Comparison of ENCODE assay signal across 18 cellular contexts in the genomic region with DNA sequence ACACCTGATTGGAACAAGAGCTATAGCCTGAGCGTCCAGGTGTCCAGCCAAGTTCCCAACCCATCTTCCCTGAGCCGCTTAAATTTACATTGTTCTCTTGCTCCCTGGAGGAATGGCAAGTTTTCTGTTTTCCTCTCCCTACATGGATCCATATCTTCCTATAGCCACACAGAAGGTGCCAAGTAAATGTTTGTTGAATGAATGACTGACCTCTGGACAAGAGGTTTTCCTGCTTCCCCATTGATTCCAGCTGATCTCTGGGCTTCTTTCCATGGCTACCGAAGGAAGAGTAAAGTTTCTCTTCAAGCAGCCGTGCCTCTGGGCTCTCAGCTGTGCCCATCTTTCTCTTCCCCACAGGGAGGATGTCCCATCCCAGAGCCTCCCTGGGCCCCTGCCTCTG.
A peak's percentile ranks its signal among the peaks of the same experiment; 100 is the strongest.
DNase-seq lines count a peak whose midpoint lies in the region; ATAC-seq and TF ChIP-seq lines count a peak whose summit lies in the region.
"Had no signal": no experiment of that assay in that cellular context is flagged by ENCODE, and none has a peak within 500 bp of the region (broad histone marks: within the 10 kb centered on the region; RNA-seq: fewer than 3 reads in every experiment).

No MANE protein-coding gene starts in this region.

- H3K4me2 ChIP-seq in Loucy (ENCODE audit: low read depth, low read length, poor library complexity, severe bottlenecking), result peak overlapping the region; percentile 31

- H3K4me3 ChIP-seq in Caco-2 (ENCODE audit: low read depth, low read length), result no peak overlapping the region
- H3K4me3 ChIP-seq in Loucy (ENCODE audit: low read length, poor library complexity, severe bottlenecking), result no peak overlapping the region
- H3K4me3 ChIP-seq in stomach smooth muscle (ENCODE audit: low read length in 2 of 2), result no peak overlapping the region
- H3K4me3 ChIP-seq: breast epithelium had no signal

- BruUV-seq in Caco-2 (replicated peaks; lab: Mats Ljungman, UMichigan), result no TSS peak

- peaks cover 80% of the 10 kb centered on the region for H3K4me1 ChIP-seq in Caco-2
- peaks cover 58% of the 10 kb centered on the region for H3K4me1 ChIP-seq in Loucy (ENCODE audit: insufficient read depth, low read length, poor library complexity, severe bottlenecking)
- peaks cover 78% of the 10 kb centered on the region for H3K4me1 ChIP-seq in stomach smooth muscle (ENCODE audit: control insufficient read depth, insufficient read depth, low read length)

- H3K36me3 ChIP-seq in Caco-2 (ENCODE audit: control insufficient read depth, insufficient read depth, low read length), result peaks cover 8% of the 10 kb centered on the region
- H3K36me3 ChIP-seq in Loucy (ENCODE audit: insufficient read depth, low read length), result no peaks in the 10 kb centered on the region
- H3K36me3 ChIP-seq in stomach smooth muscle (ENCODE audit: control insufficient read depth in 2 of 2, insufficient read depth in 2 of 2, low read length in 2 of 2), result peaks cover 33 to 55% of the 10 kb centered on the region in 2 donors
- H3K36me3 ChIP-seq: breast epithelium had no signal

- POLR2A ChIA-PET in Caco-2 (lab: Charles Lee), result no interaction called here

- no peak overlapping the region for H2AFZ ChIP-seq in Loucy (ENCODE audit: low read length)

- H3K4me3 Mint-ChIP-seq in Caco-2 (ENCODE audit: unreplicated experiment) (peak overlapping the region; percentile 22), immature natural killer cell (peak overlapping the region in 3 of 5 donors; percentile 2 to 68 (median 23))
- H3K4me3 Mint-ChIP-seq: dendritic cell treated with granulocyte-macrophage colony-stimulating factor and Interleukin-4, amounts not matched to agents 40 ng/mL and 50 ng/mL, for 4 days; memory B cell had no signal

- DNase-seq in Caco-2 (no peak), immature natural killer cell (no peak), NCI-H2081 (lab: John Stamatoyannopoulos, UW) (no peak)
- DNase-seq in stimulated activated naive CD4-positive, alpha-beta T cell treated with Interleukin-2 at 50 U/mL for 16 hours (lab: John Stamatoyannopoulos, UW), result no peak
- DNase-seq: activated CD4-positive, alpha-beta T cell treated with anti-CD3 and anti-CD28 coated beads, Interleukin-2, amount 50 U/mL, for 48 hours; COR-L47; NCI-H1105 treated with DMSO at 0.1 percent for 48 hours; NCI-H2081 treated with DMSO at 0.1 percent for 48 hours; NCI-H446; occipital lobe; PC-3; substantia nigra had no signal

- H3K9ac ChIP-seq in Loucy (ENCODE audit: low read depth, low read length, poor library complexity, severe bottlenecking) (peak overlapping the region; percentile 13), stomach smooth muscle (ENCODE audit: low read length in 2 of 2) (no peak overlapping the region)

- H3K4me1 Mint-ChIP-seq in Caco-2 (ENCODE audit: low read depth, unreplicated experiment), result peaks cover 59% of the 10 kb centered on the region
- H3K4me1 Mint-ChIP-seq in immature natural killer cell, result peaks cover 66 to 73% of the 10 kb centered on the region in 2 donors

- H3K36me3 Mint-ChIP-seq in Caco-2 (ENCODE audit: insufficient read depth, unreplicated experiment), result peaks cover 100% of the 10 kb centered on the region
- H3K36me3 Mint-ChIP-seq in immature natural killer cell, result peaks cover 24 to 53% (median 41%) of the 10 kb centered on the region in 3 donors
- H3K36me3 Mint-ChIP-seq: memory B cell had no signal

- CTCF ChIA-PET in Caco-2 (lab: Charles Lee), result no interaction called here

- H3K9me2 ChIP-seq in Loucy (replicated peaks; ENCODE audit: low read depth, low read length), result no peaks in the 10 kb centered on the region

- H3K9me3 Mint-ChIP-seq in Caco-2 (ENCODE audit: unreplicated experiment) (no peaks in the 10 kb centered on the region), immature natural killer cell (peaks cover 0 to 3% (median 0%) of the 10 kb centered on the region in 6 donors)
- H3K9me3 Mint-ChIP-seq: dendritic cell treated with granulocyte-macrophage colony-stimulating factor and Interleukin-4, amounts not matched to agents 40 ng/mL and 50 ng/mL, for 4 days; memory B cell had no signal

- H3F3A ChIP-seq in Loucy (ENCODE audit: low read depth), result no peaks in the 10 kb centered on the region

- H3K27me3 ChIP-seq in Caco-2 (replicated peaks; ENCODE audit: control insufficient read depth, insufficient read depth, low read length) (no peaks in the 10 kb centered on the region), Loucy (ENCODE audit: insufficient read depth, low read length, poor library complexity, severe bottlenecking) (no peaks in the 10 kb centered on the region), stomach smooth muscle (ENCODE audit: control insufficient read depth in 1 of 2, insufficient read depth in 2 of 2, low read length in 2 of 2) (no peaks in the 10 kb centered on the region)
- H3K27me3 ChIP-seq: breast epithelium had no signal

- intact Hi-C loops in Caco-2 (cut with micrococcal nuclease; ENCODE audit: unreplicated experiment), result loop anchor here (2.0 kb wide), 1 partner anchor 15 kb away; no protein-coding TSS in a partner anchor

- H3K27me3 Mint-ChIP-seq in Caco-2 (ENCODE audit: insufficient read depth, unreplicated experiment) (no peaks in the 10 kb centered on the region), immature natural killer cell (ENCODE audit: low read depth in 3 of 3) (peaks cover 23 to 33% (median 25%) of the 10 kb centered on the region in 3 donors)
- H3K27me3 Mint-ChIP-seq: dendritic cell treated with granulocyte-macrophage colony-stimulating factor and Interleukin-4, amounts not matched to agents 40 ng/mL and 50 ng/mL, for 4 days had no signal

- H3K27ac Mint-ChIP-seq in Caco-2 (ENCODE audit: unreplicated experiment) (peak overlapping the region; percentile 91), immature natural killer cell (peak overlapping the region; percentile 55 to 99 (median 93))
- H3K27ac Mint-ChIP-seq: dendritic cell treated with granulocyte-macrophage colony-stimulating factor and Interleukin-4, amounts not matched to agents 40 ng/mL and 50 ng/mL, for 4 days; memory B cell had no signal

- TF ChIP-seq CTCF in Caco-2 (IDR thresholded peaks at IDR 0.05; ENCODE audit: insufficient read depth in 1 of 2, low read depth in 1 of 2, low read length in 1 of 2, severe bottlenecking in 1 of 2, unreplicated experiment in 1 of 2), result no peak
- TF ChIP-seq CTCF in Loucy (conservative IDR thresholded peaks at IDR 0.05; ENCODE audit: low read length), result no peak

- ATAC-seq in HG02763 (IDR thresholded peaks at IDR 0.05; ENCODE audit: unreplicated experiment), result no peak
- ATAC-seq: PC-3 had no signal

- H4K20me1 ChIP-seq in Loucy (ENCODE audit: insufficient read depth, low read length, poor library complexity, severe bottlenecking), result no peaks in the 10 kb centered on the region

- H3K9me3 ChIP-seq in Caco-2 (no peaks in the 10 kb centered on the region), Loucy (ENCODE audit: insufficient read depth, low read depth, low read length) (no peaks in the 10 kb centered on the region), stomach smooth muscle (ENCODE audit: control insufficient read depth in 2 of 2, low read length in 2 of 2) (no peaks in the 10 kb centered on the region)
- H3K9me3 ChIP-seq: breast epithelium had no signal

- H3K79me2 ChIP-seq in Loucy (ENCODE audit: insufficient read depth, low read length), result no peaks in the 10 kb centered on the region

- H3K27ac ChIP-seq in stomach smooth muscle (ENCODE audit: low read length), result peak overlapping the region; percentile 75
- H3K27ac ChIP-seq: breast epithelium had no signal
